Comparison of ENCODE assay signal across 8 cellular contexts in genomic region chr2:169584005-169584877, GRCh38. TPM values are rescaled to one million over a fixed set of nuclear protein-coding genes. Genes with fewer than 3 reads are reported as not detected.
DNase-seq lines count a peak whose midpoint lies in the region; ATAC-seq and TF ChIP-seq lines count a peak whose summit lies in the region.

Gene PPIG, plus strand, starts transcription at chr2:169584351. Its CDS starts 19,691 bp downstream, at chr2:169604042.

- peak; percentile 92 for ATAC-seq in HG02870 (IDR thresholded peaks at IDR 0.05; ENCODE audit: unreplicated experiment)
- peak; percentile 98 for ATAC-seq in aorta (ENCODE audit: low FRiP score)

- intact Hi-C loops in T-helper 2 cell treated with Interferon-gamma antibody and Interleukin-4, amounts not matched to agents 100 ng/mL and 5 ng/mL, for 36 hours (cut with micrococcal nuclease): loop anchor here (1.0 to 2.0 kb wide), 3 partner anchors 11 to 221 kb away; partner anchors contain the start of genes CFAP210, FASTKD1, LRP2 and PHOSPHO2
- intact Hi-C loops in ascending aorta (cut with DNase I): loop anchor here (1.0 to 10.0 kb wide), 4 partner anchors 107 to 1851 kb away; partner anchors contain the start of genes BBS5, CFAP210, DCAF17 and METTL8
- intact Hi-C loops in aorta (cut with DNase I): no loop called here

- peak within 1 kb of the TSS; percentile 98 for H3K9ac ChIP-seq in rectal smooth muscle tissue (ENCODE audit: low read length)

- TF ChIP-seq POLR2A in GM15510 (IDR thresholded peaks at IDR 0.05; ENCODE audit: borderline replicate concordance, extremely low read depth, insufficient read length): peak; percentile 40

- H3K27me3 ChIP-seq in ascending aorta: no peaks in the 10 kb centered on the region
- H3K27me3 ChIP-seq in rectal smooth muscle tissue (ENCODE audit: control insufficient read depth, insufficient read depth, low read length): no peaks in the 10 kb centered on the region
- H3K27me3 ChIP-seq in aorta (ENCODE audit: control insufficient read depth in 1 of 2, insufficient read depth in 2 of 2, low read length in 1 of 2): no peaks in the 10 kb centered on the region

- H3K27ac ChIP-seq in ascending aorta (peak within 1 kb of the TSS; percentile 96 to 98), rectal smooth muscle tissue (ENCODE audit: low read depth, low read length) (peak within 1 kb of the TSS; percentile 97), aorta (ENCODE audit: low read depth in 1 of 2, low read length in 2 of 2) (peak within 1 kb of the TSS; percentile 65 to 86)

- H3K36me3 ChIP-seq in ascending aorta (no peaks in the 10 kb centered on the region), rectal smooth muscle tissue (ENCODE audit: control insufficient read depth, insufficient read depth, low read length) (peaks cover 3% of the 10 kb centered on the region), aorta (ENCODE audit: control insufficient read depth in 1 of 2, insufficient read depth in 2 of 2, low read length in 1 of 2) (no peaks in the 10 kb centered on the region)

- H3K4me1 ChIP-seq in ascending aorta: peaks cover 6 to 22% of the 10 kb centered on the region in 2 donors
- H3K4me1 ChIP-seq in rectal smooth muscle tissue (ENCODE audit: control insufficient read depth, insufficient read depth, low read length): peaks cover 6% of the 10 kb centered on the region
- H3K4me1 ChIP-seq in aorta (ENCODE audit: control insufficient read depth in 1 of 2, insufficient read depth in 2 of 2, low read length in 2 of 2): no peaks in the 10 kb centered on the region

- WGBS in aorta, 2 donors: 5% methylated on average over 49 of the region's 49 CpGs

- H3K9me3 ChIP-seq in ascending aorta (no peaks in the 10 kb centered on the region), aorta (ENCODE audit: control insufficient read depth, low read length) (no peaks in the 10 kb centered on the region)

- H3K4me3 ChIP-seq in ascending aorta (peak within 1 kb of the TSS; percentile 77 to 86), rectal smooth muscle tissue (ENCODE audit: low read length) (peak within 1 kb of the TSS; percentile 95), aorta (ENCODE audit: low read length in 2 of 2) (peak within 1 kb of the TSS; percentile 68 to 94)

- DNase-seq in NCI-H1694 treated with DMSO at 0.1 percent for 48 hours (lab: John Stamatoyannopoulos, UW): peak; percentile 83
- peak; percentile 62 to 95 for DNase-seq in ascending aorta (ENCODE audit: low spot score in 2 of 2)
- DNase-seq in hepatic stellate cell (ENCODE audit: low spot score): peak; percentile 92
- DNase-seq in aorta: peak; percentile 95 to 97

- TF ChIP-seq CTCF in ascending aorta (IDR thresholded peaks at IDR 0.05): no peak

RNA-seq across cellular contexts. Expression of gene PPIG, which starts in this region (rescaled TPM):
- total RNA-seq in T-helper 2 cell treated with Interferon-gamma antibody and Interleukin-4, amounts not matched to agents 100 ng/mL and 5 ng/mL, for 36 hours: 51.9 and 55.0 TPM in 2 replicates
- total RNA-seq in ascending aorta (30.2 TPM), aorta (10 to 100 TPM; 52.5 to 55.0 TPM)
- 10 to 100 TPM; 36.2 to 42.2 TPM for polyA plus RNA-seq in aorta

Comparison
In these comparisons a context has a peak if more than half of its experiments do, and no peak if none do; other contexts are left out.
1. Peak in every context shown above with its lines: DNase-seq, ATAC-seq, H3K4me3 ChIP-seq and H3K27ac ChIP-seq.
2. intact Hi-C loops: an anchor here in T-helper 2 cell treated with Interferon-gamma antibody and Interleukin-4, amounts not matched to agents 100 ng/mL and 5 ng/mL, for 36 hours (1.0 to 2.0 kb wide) and ascending aorta (1.0 to 10.0 kb wide); none called in aorta.